Comparison of ENCODE assay signal across 1 cellular context in genomic region chr20:63565699-63566335, GRCh38.
TF ChIP-seq lines count a peak whose summit lies in the region.

No MANE protein-coding gene starts in this region.

TF ChIP-seq in IMR-90, 13 proteins besides CTCF, POLR2A, EP300 and RAD21 (continued from another document):
- TF ChIP-seq RFX5 (IDR thresholded peaks at IDR 0.05; ENCODE audit: low read depth, low read length) (no peak), BHLHE40 (IDR thresholded peaks at IDR 0.05; ENCODE audit: low read depth, low read length) (no peak), MAFK (IDR thresholded peaks at IDR 0.05; ENCODE audit: low read depth, low read length) (no peak), USF2 (IDR thresholded peaks at IDR 0.05; ENCODE audit: low read depth, low read length) (no peak)
